Comparison of ENCODE assay signal across 8 cellular contexts in genomic region chr7:106462365-106462859, GRCh38.
A peak's percentile ranks its signal among the peaks of the same experiment; 100 is the strongest.
DNase-seq lines count a peak whose midpoint lies in the region; ATAC-seq and TF ChIP-seq lines count a peak whose summit lies in the region.

No MANE protein-coding gene starts in this region.

- DNase-seq in AG08395 (ENCODE audit: low spot score) (peak; percentile 53), GM12864 (ENCODE audit: low read depth) (peak; percentile 21), NCI-H2107 (lab: John Stamatoyannopoulos, UW) (peak; percentile 37), astrocyte of the cerebellum (ENCODE audit: low read depth) (peak; percentile 31), iris pigment epithelial cell (ENCODE audit: low read depth) (peak; percentile 45), superior temporal gyrus (ENCODE audit: extremely low spot score) (peak; percentile 85), cerebellar nuclear complex (lab: John Stamatoyannopoulos, UW) (no peak)

- TF ChIP-seq CTCF in GM12864 (IDR thresholded peaks at IDR 0.05; ENCODE audit: low read depth, low read length, missing control alignments): peak; percentile 36
- TF ChIP-seq CTCF in astrocyte of the cerebellum (IDR thresholded peaks at IDR 0.05; ENCODE audit: low read depth, low read length, missing control alignments): peak; percentile 32

- in situ Hi-C loops in astrocyte of the cerebellum (cut with HindIII; ENCODE audit: low sequenced_read_pairs): loop anchor here (5.0 kb wide), 1 partner anchor 290 kb away; no protein-coding TSS in a partner anchor

- ATAC-seq in HG02571 (IDR thresholded peaks at IDR 0.05; ENCODE audit: unreplicated experiment): no peak

- H3K4me3 ChIP-seq in GM12864 (ENCODE audit: low read depth, low read length): no peak overlapping the region
- H3K4me3 ChIP-seq in astrocyte of the cerebellum (ENCODE audit: low read depth, low read length): no peak overlapping the region

Comparison
In these comparisons a context has a peak if more than half of its experiments do, and no peak if none do; other contexts are left out.
1. DNase-seq: peak in AG08395 (single experiment), GM12864 (single experiment), NCI-H2107 (single experiment), astrocyte of the cerebellum (single experiment), iris pigment epithelial cell (single experiment) and superior temporal gyrus (single experiment); none in cerebellar nuclear complex (0 of 2).